1 cellular context compared by ENCODE assay signal in genomic region chr2:36395866-36396265, GRCh38.
TF ChIP-seq lines count a peak whose summit lies in the region.

No MANE protein-coding gene starts in this region.

TF ChIP-seq in IMR-90, 13 proteins besides CTCF, POLR2A, EP300 and RAD21 (continued from another document):
- TF ChIP-seq MXI1 (IDR thresholded peaks at IDR 0.05; ENCODE audit: borderline replicate concordance, low read depth, low read length) (no peak), MAFK (IDR thresholded peaks at IDR 0.05; ENCODE audit: low read depth, low read length) (no peak), FOS (IDR thresholded peaks at IDR 0.05; ENCODE audit: low read depth, low read length) (no peak), SMC3 (IDR thresholded peaks at IDR 0.05; ENCODE audit: low read depth, low read length) (no peak)
